30 cellular contexts compared by ENCODE assay signal in the genomic region with DNA sequence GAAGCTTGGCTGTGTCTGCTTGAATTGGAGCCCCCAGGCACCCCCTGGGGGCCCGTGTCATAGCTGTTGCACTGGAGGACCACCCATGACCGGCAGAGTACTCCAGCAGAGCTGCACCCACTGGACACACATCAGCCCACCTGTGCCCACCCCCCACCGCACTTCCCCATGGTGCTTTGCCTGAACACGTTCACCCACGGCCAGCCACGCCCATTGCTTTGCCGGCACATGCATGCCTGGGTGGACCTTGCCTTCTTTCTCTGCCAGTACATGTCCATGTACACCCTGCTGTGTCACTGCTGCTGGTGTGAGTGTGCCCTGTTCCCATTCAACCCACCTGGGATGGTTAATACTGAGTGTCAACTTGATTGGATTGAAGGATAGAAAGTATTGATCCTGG.
DNase-seq lines count a peak whose midpoint lies in the region; ATAC-seq, FAIRE-seq and TF ChIP-seq lines count a peak whose summit lies in the region.
"Had no signal": no experiment of that assay in that cellular context is flagged by ENCODE, and none has a peak within 500 bp of the region (broad histone marks: within the 10 kb centered on the region; RNA-seq: fewer than 3 reads in every experiment).

No MANE protein-coding gene starts in this region.

- peaks cover 14% of the 10 kb centered on the region for H3K9me3 Mint-ChIP-seq in endodermal cell

- H3K27me3 ChIP-seq in left ventricle myocardium inferior (ENCODE audit: low read depth) (peaks cover 5% of the 10 kb centered on the region), endodermal cell (ENCODE audit: control insufficient read depth, insufficient read depth, low read length, poor library complexity, severe bottlenecking) (no peaks in the 10 kb centered on the region)
- H3K27me3 ChIP-seq: BE2C had no signal

- TF ChIP-seq CTCF in left ventricle myocardium inferior (IDR thresholded peaks at IDR 0.05; ENCODE audit: borderline replicate concordance) (no peak), endodermal cell (conservative IDR thresholded peaks at IDR 0.05) (no peak), mucosa of descending colon (IDR thresholded peaks at IDR 0.05) (no peak)

- H3K4me1 Mint-ChIP-seq in endodermal cell = no peaks in the 10 kb centered on the region
- H3K4me1 Mint-ChIP-seq: CD14-positive monocyte, H9 had no signal

- H3K4me3 ChIP-seq in left ventricle myocardium inferior (no peak overlapping the region), endodermal cell (ENCODE audit: low read length) (no peak overlapping the region), mucosa of descending colon (no peak overlapping the region)
- H3K4me3 ChIP-seq: GM23248, K562 had no signal

- H3K36me3 ChIP-seq in left ventricle myocardium inferior (no peaks in the 10 kb centered on the region), endodermal cell (ENCODE audit: control insufficient read depth, insufficient read depth, low read length) (no peaks in the 10 kb centered on the region), mucosa of descending colon (ENCODE audit: low read depth) (no peaks in the 10 kb centered on the region)
- H3K36me3 ChIP-seq: BE2C had no signal

- H3K9me3 ChIP-seq in left ventricle myocardium inferior (replicated peaks) = peaks cover 21% of the 10 kb centered on the region
- H3K9me3 ChIP-seq in endodermal cell (ENCODE audit: control insufficient read depth, low read length) = no peaks in the 10 kb centered on the region
- peaks cover 16% of the 10 kb centered on the region for H3K9me3 ChIP-seq in mucosa of descending colon
- H3K9me3 ChIP-seq: BE2C had no signal

- no peak overlapping the region for H3K9ac ChIP-seq in endodermal cell (ENCODE audit: extremely low read depth, low read length, poor library complexity, severe bottlenecking)
- H3K9ac ChIP-seq: GM23248 had no signal

- no peak overlapping the region for H3K27ac ChIP-seq in left ventricle myocardium inferior (replicated peaks)
- H3K27ac ChIP-seq in endodermal cell (ENCODE audit: low read depth, low read length) = no peak overlapping the region
- H3K27ac ChIP-seq: GM23248, HL-60 had no signal

- 82 to 85% methylated on average over 5 to 7 of the region's 7 CpGs for WGBS in endodermal cell (ENCODE audit: insufficient coverage in 1 of 2, insufficient read length in 1 of 2), 2 experiments

- ATAC-seq in Right ventricle myocardium inferior (no peak), mucosa of descending colon (peak; percentile 61), HG03342 (IDR thresholded peaks at IDR 0.05; ENCODE audit: unreplicated experiment) (no peak)
- ATAC-seq: PC-3 had no signal

- peaks cover 18% of the 10 kb centered on the region for H3K27me3 Mint-ChIP-seq in endodermal cell (ENCODE audit: insufficient read depth)

- H3K27ac Mint-ChIP-seq in endodermal cell = peak overlapping the region; percentile 32
- H3K27ac Mint-ChIP-seq: H9, HFFc6 had no signal

- intact Hi-C loops in Right ventricle myocardium inferior (cut with DNase I) (no loop called here), left ventricle myocardium inferior (cut with micrococcal nuclease) (no loop called here), mucosa of descending colon (cut with DNase I, micrococcal nuclease) (no loop called here)

- no peak overlapping the region for H3K4me3 Mint-ChIP-seq in endodermal cell
- H3K4me3 Mint-ChIP-seq: CD14-positive monocyte, H9, HFFc6 had no signal

- H3K36me3 Mint-ChIP-seq in endodermal cell (ENCODE audit: low read depth) = no peaks in the 10 kb centered on the region
- H3K36me3 Mint-ChIP-seq: CD14-positive monocyte had no signal

- DNase-seq in Right ventricle myocardium inferior (ENCODE audit: missing footprints) = peak; percentile 49
- no peak for DNase-seq in left ventricle myocardium inferior
- DNase-seq in endodermal cell = no peak
- peak in 1 of 3 donors; percentile 42 for DNase-seq in mucosa of descending colon
- DNase-seq in urothelium cell line (ENCODE audit: low spot score) = no peak
- DNase-seq in cerebellar nuclear complex (lab: John Stamatoyannopoulos, UW) = no peak
- DNase-seq in NCI-H1092 treated with DMSO at 0.1 percent for 48 hours (lab: John Stamatoyannopoulos, UW) = no peak
- DNase-seq: 8988T; ACHN; BE2C; DMS153; DND-41; GM23248; H9; HFFc6; Kasumi-1; NCI-H1417; NCI-H1694; NCI-H2029 treated with DMSO at 0.1 percent for 48 hours; NCI-H446 treated with DMSO at 0.1 percent for 48 hours; NCI-H526; NCI-H82; NK-92 treated with Interleukin-12 subunit alpha and Interleukin-12 subunit beta, amount 100 ng/mL, for 24 hours; PC-3; SHP77 had no signal

- FAIRE-seq in urothelium cell line (lab: Jason Lieb, UNC) = peak; percentile 89
- FAIRE-seq: GM19239, K562 had no signal

- H3K4me1 ChIP-seq in left ventricle myocardium inferior = no peaks in the 10 kb centered on the region
- no peaks in the 10 kb centered on the region for H3K4me1 ChIP-seq in endodermal cell (ENCODE audit: control insufficient read depth, insufficient read depth, low read length)
- H3K4me1 ChIP-seq in mucosa of descending colon (ENCODE audit: low read depth) = no peaks in the 10 kb centered on the region
- H3K4me1 ChIP-seq: BE2C had no signal
